Comparison of ENCODE assay signal across 24 cellular contexts in the genomic region with DNA sequence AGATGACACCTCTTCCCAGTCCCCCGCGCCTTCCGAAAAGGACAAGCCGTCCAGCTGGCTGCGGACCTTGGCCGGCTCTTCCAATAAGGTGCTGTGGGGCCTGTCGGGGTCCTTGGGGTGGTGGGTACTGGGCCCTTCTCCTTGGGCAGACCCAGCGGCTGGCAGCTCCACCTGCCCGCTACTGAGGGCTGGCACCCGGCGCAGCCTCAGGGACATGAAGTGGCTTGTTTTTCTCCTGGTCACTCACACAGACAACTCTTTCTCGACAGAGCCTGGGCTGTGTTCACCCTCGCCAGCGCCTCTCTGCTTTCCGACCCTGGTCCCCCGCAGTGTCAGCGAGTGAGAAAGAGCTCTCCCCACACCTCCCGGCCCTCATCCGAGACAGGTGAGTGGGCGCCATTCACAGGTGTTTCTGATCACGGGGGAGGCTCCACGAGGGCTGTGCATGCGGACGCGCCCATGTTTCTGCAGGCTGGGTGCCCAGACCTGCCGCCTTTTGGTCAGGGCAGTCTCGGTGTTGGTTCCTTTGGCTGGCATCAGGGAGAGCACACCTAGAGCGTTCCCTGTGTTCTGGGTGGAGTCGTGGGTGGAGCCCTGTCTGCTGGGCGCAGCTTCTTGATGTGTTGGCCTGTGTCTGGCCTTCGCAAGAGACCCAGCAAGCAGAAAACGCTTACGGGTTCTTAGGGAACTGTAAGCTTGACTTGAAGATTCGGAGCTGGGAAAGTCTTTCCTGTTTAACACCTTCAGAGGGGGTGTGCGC.
A peak's percentile ranks its signal among the peaks of the same experiment; 100 is the strongest.
DNase-seq lines count a peak whose midpoint lies in the region; ATAC-seq lines count a peak whose summit lies in the region.
"Had no signal": no experiment of that assay in that cellular context is flagged by ENCODE, and none has a peak within 500 bp of the region (broad histone marks: within the 10 kb centered on the region; RNA-seq: fewer than 3 reads in every experiment).

No MANE protein-coding gene starts in this region.

- H3K4me1 Mint-ChIP-seq in activated naive CD4-positive, alpha-beta T cell treated with anti-CD3 and anti-CD28 coated beads for 36 hours (ENCODE audit: low read depth): peaks cover 40% of the 10 kb centered on the region
- peaks cover 24 to 53% (median 40%) of the 10 kb centered on the region in 3 donors for H3K4me1 Mint-ChIP-seq in naive B cell

- no peaks in the 10 kb centered on the region for H3K9me3 ChIP-seq in aorta (ENCODE audit: control insufficient read depth, low read length)
- H3K9me3 ChIP-seq: A549, pancreas, testis had no signal

- H3K27ac ChIP-seq in caudate nucleus (ENCODE audit: low read depth, low read length): peak overlapping the region; percentile 58
- no peak overlapping the region for H3K27ac ChIP-seq in aorta (ENCODE audit: low read depth in 1 of 2, low read length in 2 of 2)
- H3K27ac ChIP-seq: A549, C4-2B, pancreas, testis had no signal

- intact Hi-C loops in activated naive CD4-positive, alpha-beta T cell treated with anti-CD3 and anti-CD28 coated beads for 36 hours (cut with micrococcal nuclease): loop anchor here (5.0 kb wide), 1 partner anchor 244 kb away; no protein-coding TSS in a partner anchor
- intact Hi-C loops in aorta (cut with DNase I): no loop called here

- H3K4me3 Mint-ChIP-seq in activated naive CD4-positive, alpha-beta T cell treated with anti-CD3 and anti-CD28 coated beads for 36 hours: no peak overlapping the region
- peak overlapping the region in 7 of 8 donors; percentile 3 to 39 (median 24) for H3K4me3 Mint-ChIP-seq in naive B cell

- CTCF ChIA-PET in activated naive CD4-positive, alpha-beta T cell treated with anti-CD3 and anti-CD28 coated beads for 36 hours (lab: Charles Lee): interaction anchor here (2.0 kb wide), 1 partner anchor 12 kb away, joined by 4 read pairs; no protein-coding TSS in a partner anchor

- peaks cover 0 to 13% of the 10 kb centered on the region in 2 donors for H3K36me3 ChIP-seq in aorta (ENCODE audit: control insufficient read depth in 1 of 2, insufficient read depth in 2 of 2, low read length in 1 of 2)

- no peaks in the 10 kb centered on the region for H3K27me3 Mint-ChIP-seq in activated naive CD4-positive, alpha-beta T cell treated with anti-CD3 and anti-CD28 coated beads for 36 hours (ENCODE audit: low read depth)
- H3K27me3 Mint-ChIP-seq in naive B cell: no peaks in the 10 kb centered on the region
- H3K27me3 Mint-ChIP-seq: T-cell had no signal

- WGBS in aorta, 2 donors: 82 to 84% methylated on average over 35 of the region's 35 CpGs

- no peak for ATAC-seq in naive B cell (ENCODE audit: low read depth in 2 of 2)
- no peak for ATAC-seq in aorta (ENCODE audit: low FRiP score)
- ATAC-seq: A549, pancreas, sciatic nerve, T-cell had no signal

- H3K4me3 ChIP-seq in aorta (ENCODE audit: low read length in 2 of 2): no peak overlapping the region
- H3K4me3 ChIP-seq: A549, pancreas, testis had no signal

- no peaks in the 10 kb centered on the region for H3K4me1 ChIP-seq in aorta (ENCODE audit: control insufficient read depth in 1 of 2, insufficient read depth in 2 of 2, low read length in 2 of 2)
- H3K4me1 ChIP-seq: A549, pancreas had no signal

- peaks cover 28% of the 10 kb centered on the region for H3K36me3 Mint-ChIP-seq in activated naive CD4-positive, alpha-beta T cell treated with anti-CD3 and anti-CD28 coated beads for 36 hours (ENCODE audit: low read depth)
- peaks cover 7 to 20% of the 10 kb centered on the region in 2 donors for H3K36me3 Mint-ChIP-seq in naive B cell

- peak overlapping the region; percentile 66 for H3K27ac Mint-ChIP-seq in activated naive CD4-positive, alpha-beta T cell treated with anti-CD3 and anti-CD28 coated beads for 36 hours
- peak overlapping the region; percentile 88 to 100 (median 98) for H3K27ac Mint-ChIP-seq in naive B cell

- no peak for DNase-seq in activated naive CD4-positive, alpha-beta T cell treated with anti-CD3 and anti-CD28 coated beads for 36 hours
- no peak for DNase-seq in activated naive CD4-positive, alpha-beta T cell (lab: John Stamatoyannopoulos, UW)
- peak; percentile 56 for DNase-seq in HT-29 (ENCODE audit: low spot score)
- DNase-seq in caudate nucleus (lab: John Stamatoyannopoulos, UW): peak in 18 of 61 donors; percentile 23 to 62 (median 41)
- DNase-seq in naive B cell: no peak
- no peak for DNase-seq in amniotic stem cell (lab: John Stamatoyannopoulos, UW)
- DNase-seq in aorta: no peak
- no peak for DNase-seq in anterior cingulate cortex (lab: John Stamatoyannopoulos, UW)
- DNase-seq: DMS153, GF-D8, hypothalamus, islet precursor cell, KBM-7, MV-4-11, NCI-H187, NCI-H2227 treated with DMSO at 0.1 percent for 48 hours, NCI-H774, SIG-M5, T-cell, testis had no signal

- H3K9me3 Mint-ChIP-seq in activated naive CD4-positive, alpha-beta T cell treated with anti-CD3 and anti-CD28 coated beads for 36 hours: no peaks in the 10 kb centered on the region
- no peaks in the 10 kb centered on the region for H3K9me3 Mint-ChIP-seq in naive B cell
- H3K9me3 Mint-ChIP-seq: T-cell had no signal

- H3K27me3 ChIP-seq in aorta (ENCODE audit: control insufficient read depth in 1 of 2, insufficient read depth in 2 of 2, low read length in 1 of 2): no peaks in the 10 kb centered on the region
- H3K27me3 ChIP-seq: pancreas, testis had no signal
